In genomic region chr3:127000128-127000527, GRCh38 we compare ENCODE assay signal across 16 cellular contexts. TPM values are rescaled to one million over a fixed set of nuclear protein-coding genes. Genes with fewer than 3 reads are reported as not detected.
DNase-seq lines count a peak whose midpoint lies in the region; ATAC-seq and TF ChIP-seq lines count a peak whose summit lies in the region.
"Had no signal": no experiment of that assay in that cellular context is flagged by ENCODE, and none has a peak within 500 bp of the region (broad histone marks: within the 10 kb centered on the region; RNA-seq: fewer than 3 reads in every experiment).

No MANE protein-coding gene starts in this region.

- no peak overlapping the region for H4K91ac ChIP-seq in mesenchymal stem cell (ENCODE audit: low read length)

- no peak overlapping the region for H3K27ac Mint-ChIP-seq in T-helper 17 cell
- H3K27ac Mint-ChIP-seq: B cell; CD4-positive, CD25-positive, alpha-beta regulatory T cell had no signal

- H3K14ac ChIP-seq in mesenchymal stem cell (ENCODE audit: low read length in 2 of 2) = no peak overlapping the region

- no peaks in the 10 kb centered on the region for H3K27me3 Mint-ChIP-seq in T-helper 17 cell
- H3K27me3 Mint-ChIP-seq: B cell; CD4-positive, CD25-positive, alpha-beta regulatory T cell had no signal

- 95% methylated on average over 15 of the region's 15 CpGs for WGBS in mesenchymal stem cell
- 53% methylated on average over 13 to 15 of the region's 15 CpGs for WGBS in tibial nerve, 2 donors

- CTCF ChIA-PET in HEK293 (lab: Yijun Ruan, JAX) = no interaction called here

- no peak overlapping the region for H2BK120ac ChIP-seq in mesenchymal stem cell (ENCODE audit: low read depth, low read length)

- H3K18ac ChIP-seq in mesenchymal stem cell (ENCODE audit: low read depth in 1 of 2, low read length in 2 of 2) = no peak overlapping the region

- no peak overlapping the region for H2BK15ac ChIP-seq in mesenchymal stem cell (ENCODE audit: low read depth, poor library complexity, severe bottlenecking)

- no peak overlapping the region for H2AFZ ChIP-seq in mesenchymal stem cell (ENCODE audit: low read depth, low read length)
- H2AFZ ChIP-seq: GM23248 had no signal

- no peak overlapping the region for H3K4ac ChIP-seq in mesenchymal stem cell (ENCODE audit: low read depth in 1 of 2, low read length in 2 of 2)

- H2BK5ac ChIP-seq in mesenchymal stem cell (ENCODE audit: low read depth, low read length, poor library complexity, severe bottlenecking) = no peak overlapping the region

- H3K4me1 ChIP-seq in HEK293 (ENCODE audit: control insufficient read depth, insufficient read depth, low read length) (no peaks in the 10 kb centered on the region; the same call in 1 of the 2 replicates), mesenchymal stem cell (ENCODE audit: control insufficient read depth, insufficient read depth, low read depth, low read length) (peaks cover 72% of the 10 kb centered on the region), tibial nerve (peaks cover 0 to 78% (median 34%) of the 10 kb centered on the region in 4 donors)
- H3K4me1 ChIP-seq: Caco-2 had no signal

- peaks cover 35% of the 10 kb centered on the region for H3K79me1 ChIP-seq in mesenchymal stem cell (replicated peaks; ENCODE audit: low read length, poor library complexity, severe bottlenecking)

- no peak overlapping the region for H4K8ac ChIP-seq in mesenchymal stem cell (ENCODE audit: low read length)

- no peak overlapping the region for H3K23ac ChIP-seq in mesenchymal stem cell (ENCODE audit: low read length in 2 of 2)

- peak overlapping the region; percentile 54 for H2AK5ac ChIP-seq in mesenchymal stem cell (ENCODE audit: low read length, severe bottlenecking)

- no peak overlapping the region for H3K4me2 ChIP-seq in mesenchymal stem cell (ENCODE audit: low read length, poor library complexity, severe bottlenecking)

- no peak for DNase-seq in T-helper 17 cell
- DNase-seq in mesenchymal stem cell = no peak
- no peak for DNase-seq in tibial nerve (ENCODE audit: low spot score in 2 of 2)
- no peak for DNase-seq in stimulated activated CD4-positive, alpha-beta T cell treated with anti-CD3 and anti-CD28 coated beads, Interleukin-12 subunit alpha, Interleukin-12 subunit beta, amount 100 ng/mL, for 4 hours
- no peak for DNase-seq in dedifferentiated amniotic fluid mesenchymal stem cell (ENCODE audit: extremely low spot score)
- DNase-seq: Caco-2; CD4-positive, CD25-positive, alpha-beta regulatory T cell; GM23248; NCI-H1417 treated with DMSO at 0.1 percent for 48 hours; NCI-H2029 treated with DMSO at 0.1 percent for 48 hours; NCI-H510A had no signal

- H3K27me3 ChIP-seq in mesenchymal stem cell (ENCODE audit: control insufficient read depth in 1 of 2, insufficient read depth in 1 of 2, low read length in 2 of 2) = no peaks in the 10 kb centered on the region
- H3K27me3 ChIP-seq in tibial nerve = no peaks in the 10 kb centered on the region

- POLR2A ChIA-PET in HEK293 (lab: Yijun Ruan, JAX) = no interaction called here

- H2BK12ac ChIP-seq in mesenchymal stem cell (ENCODE audit: low read length in 2 of 2) = no peak overlapping the region

- no peak for TF ChIP-seq CTCF in HEK293 (tag by site-specific recombination; IDR thresholded peaks at IDR 0.05)
- TF ChIP-seq CTCF in tibial nerve (IDR thresholded peaks at IDR 0.05) = no peak

- no peak for TF ChIP-seq EP300 in tibial nerve (IDR thresholded peaks at IDR 0.05)

- no peaks in the 10 kb centered on the region for H3K9me3 ChIP-seq in HEK293 (ENCODE audit: control insufficient read depth, insufficient read depth, low read depth, low read length)
- H3K9me3 ChIP-seq in T-helper 17 cell (ENCODE audit: control insufficient read depth, low read length, poor library complexity, severe bottlenecking) = no peaks in the 10 kb centered on the region
- no peaks in the 10 kb centered on the region for H3K9me3 ChIP-seq in mesenchymal stem cell (ENCODE audit: control insufficient read depth, low read length)
- H3K9me3 ChIP-seq in tibial nerve = no peaks in the 10 kb centered on the region
- H3K9me3 ChIP-seq: Caco-2 had no signal

- H3K4me3 Mint-ChIP-seq in T-helper 17 cell = peak overlapping the region; percentile 45
- H3K4me3 Mint-ChIP-seq: B cell; CD4-positive, CD25-positive, alpha-beta regulatory T cell had no signal

- H3K36me3 ChIP-seq in HEK293 (ENCODE audit: control insufficient read depth in 2 of 2, insufficient read depth in 1 of 2, low read length in 2 of 2) (peaks cover 0 to 37% of the 10 kb centered on the region in 2 experiments; a peak in 1 of 3 replicates), mesenchymal stem cell (ENCODE audit: control insufficient read depth in 1 of 2, insufficient read depth in 2 of 2, low read depth in 1 of 2, low read length in 2 of 2) (peaks cover 15 to 64% of the 10 kb centered on the region in 2 experiments), tibial nerve (peaks cover 0 to 5% (median 0%) of the 10 kb centered on the region in 3 donors)

- no peak for ATAC-seq in T-helper 17 cell
- ATAC-seq in GM19467 (IDR thresholded peaks at IDR 0.05; ENCODE audit: unreplicated experiment) = no peak
- ATAC-seq: K562 had no signal

- H3K4me1 Mint-ChIP-seq in T-helper 17 cell = peaks cover 3% of the 10 kb centered on the region
- H3K4me1 Mint-ChIP-seq: CD4-positive, CD25-positive, alpha-beta regulatory T cell had no signal

- no peak overlapping the region for H3K9ac ChIP-seq in mesenchymal stem cell (ENCODE audit: low read length)
- H3K9ac ChIP-seq: GM23248 had no signal

- H3K27ac ChIP-seq in HEK293 (ENCODE audit: extremely low read depth, low read depth, low read length) (no peak overlapping the region), mesenchymal stem cell (ENCODE audit: low read length, poor library complexity, severe bottlenecking) (no peak overlapping the region), tibial nerve (peak overlapping the region in 3 of 4 donors; percentile 40 to 85 (median 84))
- H3K27ac ChIP-seq: GM23248, SK-N-MC had no signal

- TF ChIP-seq POLR2A in tibial nerve (IDR thresholded peaks at IDR 0.05) = no peak

- no peak overlapping the region for H3K4me3 ChIP-seq in HEK293 (ENCODE audit: low read depth, low read length)
- H3K4me3 ChIP-seq in mesenchymal stem cell (ENCODE audit: insufficient read depth in 1 of 2, low read depth in 1 of 2, low read length in 2 of 2) = no peak overlapping the region
- no peak overlapping the region for H3K4me3 ChIP-seq in tibial nerve
- H3K4me3 ChIP-seq: GM23248, K562, SK-N-MC had no signal

- H3K36me3 Mint-ChIP-seq in T-helper 17 cell (ENCODE audit: low read depth) = peaks cover 2% of the 10 kb centered on the region
- H3K36me3 Mint-ChIP-seq: CD4-positive, CD25-positive, alpha-beta regulatory T cell had no signal

TF ChIP-seq in HEK293, 187 proteins besides CTCF, POLR2A, EP300 and RAD21:
- TF ChIP-seq ZBTB8A (tag by site-specific recombination; IDR thresholded peaks at IDR 0.05) (no peak), PRDM10 (tag by site-specific recombination; IDR thresholded peaks at IDR 0.05) (0 out of 2 replicates have a peak, but pooled peaks have one; percentile 20), ZNF132 (tag by site-specific recombination; IDR thresholded peaks at IDR 0.05; ENCODE audit: borderline replicate concordance) (no peak)
TF ChIP-seq in HEK293: peak in this region for 1.

RNA-seq across cellular contexts. Expression of gene PLXNA1, which starts 17.2 kb away (rescaled TPM):
- total RNA-seq in T-helper 17 cell (10 to 100 TPM; 13.7 to 16.4 TPM), tibial nerve (10 to 100 TPM; 39.1 to 51.3 (median 39.9) TPM)
- 51.0 TPM for polyA plus RNA-seq in mesenchymal stem cell (2013, experiment 1 of 2)
- 49.9 TPM for polyA plus RNA-seq in mesenchymal stem cell (2013, experiment 2 of 2)

Comparison
In these comparisons a context has a peak if more than half of its experiments do, and no peak if none do; other contexts are left out.
1. H3K27ac ChIP-seq: peak in tibial nerve (3 of 4); none in HEK293 (single experiment) and mesenchymal stem cell (single experiment).